ENCODE assay signal across 28 cellular contexts in the genomic region with DNA sequence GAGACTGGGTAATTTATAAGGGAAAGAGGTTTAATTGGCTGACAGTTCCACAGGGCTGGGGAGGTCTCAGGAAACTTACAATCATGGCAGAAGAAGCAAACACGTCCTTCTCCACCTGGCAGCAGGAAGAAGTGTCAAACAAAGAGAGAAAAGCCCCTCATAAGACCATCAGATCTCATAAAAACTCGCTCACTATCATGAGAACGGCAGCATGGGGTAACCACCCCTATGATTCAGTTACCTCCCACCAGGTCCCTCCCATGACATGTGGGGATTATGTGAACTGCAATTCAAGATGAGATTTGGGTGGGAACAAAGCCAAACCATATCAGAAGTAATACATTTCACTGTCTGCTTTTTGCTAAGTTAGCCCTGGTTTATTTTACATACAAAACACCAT.
"Had no signal": no experiment of that assay in that cellular context is flagged by ENCODE, and none has a peak within 500 bp of the region (broad histone marks: within the 10 kb centered on the region; RNA-seq: fewer than 3 reads in every experiment).

No MANE protein-coding gene starts in this region.

- H3K4me3 Mint-ChIP-seq: activated B cell treated with CpG ODN at 0.5 μM for 24 hours; activated CD4-positive, alpha-beta T cell treated with anti-CD3 and anti-CD28 coated beads, Interleukin-2, amount 10 ng/mL, durations not matched to agents 24 days and 14 days; activated CD8-positive, alpha-beta memory T cell treated with anti-CD3 and anti-CD28 coated beads, Interleukin-2, amount 10 ng/mL, durations not matched to agents 7 days and 5 days; activated naive CD4-positive, alpha-beta T cell treated with anti-CD3 and anti-CD28 coated beads for 36 hours; activated naive CD8-positive, alpha-beta T cell; activated T-cell treated with anti-CD3 and anti-CD28 coated beads, Interleukin-2, amount 50 U/mL, for 4 hours; T-cell had no signal

- DNase-seq: activated B cell treated with CpG ODN at 0.5 μM for 24 hours; activated CD4-positive, alpha-beta T cell treated with anti-CD3 and anti-CD28 coated beads for 1 hour; activated CD4-positive, alpha-beta T cell treated with anti-CD3 and anti-CD28 coated beads, Interleukin-2, amount 10 ng/mL, durations not matched to agents 24 days and 14 days; activated CD4-positive, alpha-beta T cell treated with anti-CD3 and anti-CD28 coated beads, Interleukin-2, amount 50 U/mL, for 48 hours; activated CD8-positive, alpha-beta memory T cell treated with anti-CD3 and anti-CD28 coated beads, Interleukin-2, amount 10 ng/mL, durations not matched to agents 7 days and 5 days; activated effector memory CD4-positive, alpha-beta T cell treated with anti-CD3 and anti-CD28 coated beads, Interleukin-2, amount 50 U/mL, for 16 hours; activated naive CD4-positive, alpha-beta T cell treated with anti-CD3 and anti-CD28 coated beads for 36 hours; activated T-cell treated with anti-CD3 and anti-CD28 coated beads, Interleukin-2, amount 50 U/mL, for 4 hours; amygdala; brain microvascular endothelial cell; cerebellar nuclear complex; KG1; NCI-H1092 treated with DMSO at 0.1 percent for 48 hours; NCI-H1417 treated with DMSO at 0.1 percent for 48 hours; NCI-H1694; NCI-H2029; NCI-H2107; NCI-H2171 treated with DMSO at 0.1 percent for 48 hours; NCI-H226; NCI-H526; NCI-H774; PC-3; SHP77 treated with DMSO at 0.1 percent for 48 hours; T-cell; T-helper 2 cell; T1000 had no signal

- H3K4me3 ChIP-seq: cardiac muscle cell had no signal

- H3K27me3 ChIP-seq: brain microvascular endothelial cell had no signal

- H3K27me3 Mint-ChIP-seq: activated naive CD8-positive, alpha-beta T cell had no signal

- H3K9me3 Mint-ChIP-seq: activated B cell treated with CpG ODN at 0.5 μM for 24 hours; activated CD4-positive, alpha-beta T cell treated with anti-CD3 and anti-CD28 coated beads, Interleukin-2, amount 10 ng/mL, durations not matched to agents 24 days and 14 days; activated naive CD4-positive, alpha-beta T cell treated with anti-CD3 and anti-CD28 coated beads for 36 hours; activated T-cell treated with anti-CD3 and anti-CD28 coated beads, Interleukin-2, amount 50 U/mL, for 4 hours; T-cell had no signal

- H3K27ac Mint-ChIP-seq: activated B cell treated with CpG ODN at 0.5 μM for 24 hours; activated CD4-positive, alpha-beta T cell treated with anti-CD3 and anti-CD28 coated beads, Interleukin-2, amount 10 ng/mL, durations not matched to agents 24 days and 14 days; activated CD8-positive, alpha-beta memory T cell treated with anti-CD3 and anti-CD28 coated beads, Interleukin-2, amount 10 ng/mL, durations not matched to agents 7 days and 5 days; activated naive CD4-positive, alpha-beta T cell treated with anti-CD3 and anti-CD28 coated beads for 36 hours; activated naive CD8-positive, alpha-beta T cell; T-cell had no signal

- H3K36me3 ChIP-seq: brain microvascular endothelial cell, cardiac muscle cell had no signal

- H3K36me3 Mint-ChIP-seq: activated CD8-positive, alpha-beta memory T cell treated with anti-CD3 and anti-CD28 coated beads, Interleukin-2, amount 10 ng/mL, durations not matched to agents 7 days and 5 days; activated naive CD8-positive, alpha-beta T cell; T-cell had no signal

- H3K27ac ChIP-seq: brain microvascular endothelial cell, cardiac muscle cell had no signal

- H3K4me1 Mint-ChIP-seq: activated B cell treated with CpG ODN at 0.5 μM for 24 hours; activated CD4-positive, alpha-beta T cell treated with anti-CD3 and anti-CD28 coated beads, Interleukin-2, amount 10 ng/mL, durations not matched to agents 24 days and 14 days; activated CD8-positive, alpha-beta memory T cell treated with anti-CD3 and anti-CD28 coated beads, Interleukin-2, amount 10 ng/mL, durations not matched to agents 7 days and 5 days had no signal
